22 cellular contexts compared by ENCODE assay signal in genomic region chrX:10554612-10555270, GRCh38.
A peak's percentile ranks its signal among the peaks of the same experiment; 100 is the strongest.
DNase-seq lines count a peak whose midpoint lies in the region; ATAC-seq and TF ChIP-seq lines count a peak whose summit lies in the region.
"Had no signal": no experiment of that assay in that cellular context is flagged by ENCODE, and none has a peak within 500 bp of the region (broad histone marks: within the 10 kb centered on the region; RNA-seq: fewer than 3 reads in every experiment).

No MANE protein-coding gene starts in this region.

- H3K27me3 ChIP-seq in cardiac muscle cell (no peaks in the 10 kb centered on the region), prostate gland (replicated peaks; ENCODE audit: insufficient read depth) (no peaks in the 10 kb centered on the region)
- H3K27me3 ChIP-seq: BE2C had no signal

- no peaks in the 10 kb centered on the region for H3K36me3 ChIP-seq in cardiac muscle cell
- no peaks in the 10 kb centered on the region for H3K36me3 ChIP-seq in prostate gland
- H3K36me3 ChIP-seq: BE2C had no signal

- H3K4me3 Mint-ChIP-seq in nephron: no peak overlapping the region
- H3K4me3 Mint-ChIP-seq: CD4-positive, alpha-beta T cell had no signal

- peaks cover 12% of the 10 kb centered on the region for H3K9me3 Mint-ChIP-seq in nephron

- ATAC-seq in Right ventricle myocardium superior (ENCODE audit: poor library complexity): no peak
- peak; percentile 54 for ATAC-seq in left ventricle myocardium superior
- no peak for ATAC-seq in HG03378 (IDR thresholded peaks at IDR 0.05; ENCODE audit: unreplicated experiment)
- ATAC-seq in GM21576 (IDR thresholded peaks at IDR 0.05; ENCODE audit: unreplicated experiment): no peak

- H3K4me3 ChIP-seq in cardiac muscle cell (no peak overlapping the region), prostate gland (no peak overlapping the region)

- no peaks in the 10 kb centered on the region for H3K27me3 Mint-ChIP-seq in nephron (ENCODE audit: low read depth)
- H3K27me3 Mint-ChIP-seq: CD4-positive, alpha-beta T cell had no signal

- peak overlapping the region; percentile 50 to 79 (median 58) for H3K27ac Mint-ChIP-seq in nephron
- H3K27ac Mint-ChIP-seq: CD4-positive, alpha-beta T cell had no signal

- no peaks in the 10 kb centered on the region for H3K36me3 Mint-ChIP-seq in nephron (ENCODE audit: low read depth)

- TF ChIP-seq CTCF in cardiac muscle cell (IDR thresholded peaks at IDR 0.05; ENCODE audit: low read depth, low read length): no peak
- no peak for TF ChIP-seq CTCF in nephron (IDR thresholded peaks at IDR 0.05; ENCODE audit: unreplicated experiment in 3 of 3)
- TF ChIP-seq CTCF in prostate gland (IDR thresholded peaks at IDR 0.05): no peak

- DNase-seq in cardiac muscle cell (ENCODE audit: low read depth in 1 of 2, low spot score in 1 of 2) (peak; percentile 28 to 30), Right ventricle myocardium superior (no peak), left ventricle myocardium superior (no peak), prostate gland (ENCODE audit: low spot score) (no peak)
- no peak for DNase-seq in activated effector memory CD4-positive, alpha-beta T cell treated with Interleukin-2 at 50 U/mL for 16 hours
- DNase-seq: 8988T; BE2C; CD4-positive, alpha-beta T cell; DMS79; HCEC 1CT; KBM-7; MV-4-11; NCI-H1417 treated with DMSO at 0.1 percent for 48 hours; NCI-H1930; NCI-H2171; NCI-H446; NCI-H69; NK-92 treated with Interleukin-12 subunit alpha and Interleukin-12 subunit beta, amount 100 ng/mL, for 24 hours had no signal

- peaks cover 25% of the 10 kb centered on the region for H3K4me1 Mint-ChIP-seq in nephron

- WGBS in prostate gland: 86% methylated on average over 6 of the region's 6 CpGs

- H3K27ac ChIP-seq in cardiac muscle cell: peak overlapping the region; percentile 85
- H3K27ac ChIP-seq in prostate gland: no peak overlapping the region
- H3K27ac ChIP-seq: HL-60 had no signal

- H3K9me3 ChIP-seq in cardiac muscle cell (ENCODE audit: low read depth) (no peaks in the 10 kb centered on the region), prostate gland (no peaks in the 10 kb centered on the region)
- H3K9me3 ChIP-seq: BE2C had no signal

- H3K4me1 ChIP-seq in cardiac muscle cell (ENCODE audit: low read depth): peaks cover 23% of the 10 kb centered on the region
- H3K4me1 ChIP-seq in prostate gland (replicated peaks): no peaks in the 10 kb centered on the region

- no peak for TF ChIP-seq POLR2A in prostate gland (IDR thresholded peaks at IDR 0.05)

- intact Hi-C loops in Right ventricle myocardium superior (cut with DNase I) (no loop called here), left ventricle myocardium superior (cut with micrococcal nuclease) (no loop called here), prostate gland (cut with DNase I) (no loop called here)

Comparison
In these comparisons a context has a peak if more than half of its experiments do, and no peak if none do; other contexts are left out.
1. DNase-seq: peak in cardiac muscle cell (2 of 2); none in Right ventricle myocardium superior (single experiment), left ventricle myocardium superior (single experiment), activated effector memory CD4-positive, alpha-beta T cell treated with Interleukin-2 at 50 U/mL for 16 hours (single experiment) and prostate gland (single experiment).